20 cellular contexts compared by ENCODE assay signal in the genomic region with DNA sequence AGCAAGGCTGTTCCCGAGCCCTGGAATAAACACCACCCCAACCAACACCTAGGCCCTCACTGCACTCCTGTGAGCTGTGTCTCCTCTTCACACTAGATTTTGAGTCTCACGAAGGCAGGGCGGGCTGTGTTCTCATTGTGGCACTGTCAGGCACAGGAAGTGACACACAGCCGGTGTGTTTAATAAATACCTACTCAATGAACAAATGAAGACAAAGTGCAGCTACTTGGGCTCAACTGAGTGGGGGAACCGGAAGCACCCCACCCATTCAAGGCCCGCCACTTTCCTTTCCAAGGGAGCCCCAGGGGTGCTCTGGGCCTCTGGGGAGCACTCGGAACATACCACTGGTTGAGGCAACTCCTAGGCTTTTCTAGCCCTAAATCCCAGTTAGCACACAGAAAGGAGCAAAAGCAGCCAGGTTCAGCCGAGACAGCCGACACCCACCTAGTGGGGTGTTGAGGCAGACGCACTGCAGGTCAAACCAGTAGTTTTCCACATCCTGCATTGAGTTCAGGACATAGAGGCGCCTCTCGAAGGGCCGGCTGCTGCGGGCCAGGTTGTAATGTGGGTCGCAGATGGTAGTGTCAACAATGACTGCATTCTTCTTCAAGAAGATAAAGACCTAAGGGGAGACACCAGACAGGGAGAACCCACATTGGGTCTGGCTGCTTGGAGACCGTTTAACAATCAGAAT. TPM values are rescaled to one million over a fixed set of nuclear protein-coding genes. Genes with fewer than 3 reads are reported as not detected.
A peak's percentile ranks its signal among the peaks of the same experiment; 100 is the strongest.
DNase-seq lines count a peak whose midpoint lies in the region; ATAC-seq, FAIRE-seq and TF ChIP-seq lines count a peak whose summit lies in the region.
"Had no signal": no experiment of that assay in that cellular context is flagged by ENCODE, and none has a peak within 500 bp of the region (broad histone marks: within the 10 kb centered on the region; RNA-seq: fewer than 3 reads in every experiment).

No MANE protein-coding gene starts in this region.

- H3K9me3 Mint-ChIP-seq in stimulated activated effector memory CD8-positive, alpha-beta T cell treated with anti-CD3 and anti-CD28 coated beads, Interleukin-12 subunit alpha, Interleukin-12 subunit beta, amount 100 ng/mL, for 72 hours, result no peaks in the 10 kb centered on the region
- no peaks in the 10 kb centered on the region for H3K9me3 Mint-ChIP-seq in nephron progenitor cell

- peak in 1 of 3 donors; percentile 14 for TF ChIP-seq POLR2A in body of pancreas (IDR thresholded peaks at IDR 0.05)

- H3K27ac Mint-ChIP-seq in stimulated activated effector memory CD8-positive, alpha-beta T cell treated with anti-CD3 and anti-CD28 coated beads, Interleukin-12 subunit alpha, Interleukin-12 subunit beta, amount 100 ng/mL, for 72 hours, result peak overlapping the region; percentile 96
- H3K27ac Mint-ChIP-seq in nephron progenitor cell, result no peak overlapping the region

- 74 to 86% methylated on average over 14 to 16 of the region's 16 CpGs for WGBS in body of pancreas, 2 donors

- H3K27me3 ChIP-seq in body of pancreas, result no peaks in the 10 kb centered on the region
- H3K27me3 ChIP-seq: BE2C, foreskin keratinocyte, ovary had no signal

- no peak overlapping the region for H3K9ac ChIP-seq in kidney (ENCODE audit: low read length in 2 of 2)

- DNase-seq in NCI-H1436 (lab: John Stamatoyannopoulos, UW), result peak; percentile 68
- no peak for DNase-seq in body of pancreas
- peak; percentile 45 for DNase-seq in kidney
- DNase-seq in stimulated activated effector memory CD8-positive, alpha-beta T cell treated with anti-CD3 and anti-CD28 coated beads, Interleukin-12 subunit alpha, Interleukin-12 subunit beta, amount 100 ng/mL, for 72 hours (ENCODE audit: low spot score in 2 of 2), result no peak
- no peak for DNase-seq in DMS 273 (lab: John Stamatoyannopoulos, UW; ENCODE audit: unreplicated experiment)
- no peak for DNase-seq in nephron progenitor cell
- no peak for DNase-seq in retina
- DNase-seq: activated effector memory CD4-positive, alpha-beta T cell treated with anti-CD3 and anti-CD28 coated beads, Interleukin-2, amount 50 U/mL, for 16 hours; BE2C; foreskin keratinocyte; Karpas-422; NCI-H1092; ovary; stimulated activated CD4-positive, alpha-beta T cell treated with anti-CD3 and anti-CD28 coated beads, Interleukin-4, amount 100 ng/mL, for 24 hours; T-helper 9 cell had no signal

- no peak overlapping the region for H3K4me3 ChIP-seq in body of pancreas
- no peak overlapping the region for H3K4me3 ChIP-seq in kidney (ENCODE audit: low read length in 2 of 2)
- H3K4me3 ChIP-seq: ovary, SK-N-MC, skin epidermis, thoracic aorta had no signal

- no peaks in the 10 kb centered on the region for H3K27me3 Mint-ChIP-seq in nephron progenitor cell (ENCODE audit: low read depth, poor library complexity)

- intact Hi-C loops in body of pancreas (cut with DNase I) (no loop called here), kidney (cut with DNase I) (no loop called here)

- H3K4me3 Mint-ChIP-seq in stimulated activated effector memory CD8-positive, alpha-beta T cell treated with anti-CD3 and anti-CD28 coated beads, Interleukin-12 subunit alpha, Interleukin-12 subunit beta, amount 100 ng/mL, for 72 hours, result no peak overlapping the region
- H3K4me3 Mint-ChIP-seq in nephron progenitor cell, result no peak overlapping the region

- peak; percentile 24 for ATAC-seq in body of pancreas
- peak; percentile 64 for ATAC-seq in stimulated activated effector memory CD8-positive, alpha-beta T cell treated with anti-CD3 and anti-CD28 coated beads, Interleukin-12 subunit alpha, Interleukin-12 subunit beta, amount 100 ng/mL, for 72 hours
- ATAC-seq in GM18868 (IDR thresholded peaks at IDR 0.05; ENCODE audit: unreplicated experiment), result no peak
- ATAC-seq: foreskin keratinocyte, left lobe of liver had no signal

- peaks cover 7% of the 10 kb centered on the region for H3K4me1 Mint-ChIP-seq in stimulated activated effector memory CD8-positive, alpha-beta T cell treated with anti-CD3 and anti-CD28 coated beads, Interleukin-12 subunit alpha, Interleukin-12 subunit beta, amount 100 ng/mL, for 72 hours
- no peaks in the 10 kb centered on the region for H3K4me1 Mint-ChIP-seq in nephron progenitor cell

- H3K4me1 ChIP-seq in body of pancreas, result no peaks in the 10 kb centered on the region
- H3K4me1 ChIP-seq in kidney (ENCODE audit: control insufficient read depth in 1 of 2, insufficient read depth in 1 of 2, low read depth in 1 of 2, low read length in 2 of 2), result no peaks in the 10 kb centered on the region
- H3K4me1 ChIP-seq: BE2C, foreskin keratinocyte had no signal

- H3K36me3 Mint-ChIP-seq in stimulated activated effector memory CD8-positive, alpha-beta T cell treated with anti-CD3 and anti-CD28 coated beads, Interleukin-12 subunit alpha, Interleukin-12 subunit beta, amount 100 ng/mL, for 72 hours, result peaks cover 89% of the 10 kb centered on the region
- H3K36me3 Mint-ChIP-seq in nephron progenitor cell (ENCODE audit: low read depth), result peaks cover 68% of the 10 kb centered on the region

- H3K27ac ChIP-seq in body of pancreas (peak overlapping the region in 1 of 4 donors; percentile 10), kidney (ENCODE audit: low read depth in 2 of 2, low read length in 2 of 2) (peak overlapping the region; percentile 45 to 52)
- H3K27ac ChIP-seq: foreskin keratinocyte, ovary, SK-N-MC, thoracic aorta had no signal

- TF ChIP-seq CTCF in body of pancreas (IDR thresholded peaks at IDR 0.05), result no peak
- no peak for TF ChIP-seq CTCF in kidney (IDR thresholded peaks at IDR 0.05; ENCODE audit: borderline replicate concordance, extremely low read depth, insufficient read depth)
- no peak for TF ChIP-seq CTCF in nephron progenitor cell (IDR thresholded peaks at IDR 0.05)

- no peak for FAIRE-seq in kidney (lab: Jason Lieb, UNC)

- H3K36me3 ChIP-seq in body of pancreas (replicated peaks in 1 of 2; ENCODE audit: insufficient read depth in 1 of 2, low read depth in 2 of 2), result peaks cover 36 to 51% of the 10 kb centered on the region in 2 donors
- H3K36me3 ChIP-seq in kidney (ENCODE audit: control insufficient read depth in 1 of 2, insufficient read depth in 2 of 2, low read length in 2 of 2), result peaks cover 49 to 65% of the 10 kb centered on the region in 2 donors
- H3K36me3 ChIP-seq: ovary had no signal

- H3K9me3 ChIP-seq in body of pancreas (no peaks in the 10 kb centered on the region), kidney (ENCODE audit: control insufficient read depth in 1 of 2, low read length in 2 of 2) (no peaks in the 10 kb centered on the region)
- H3K9me3 ChIP-seq: BE2C, ovary, thoracic aorta had no signal

RNA-seq across cellular contexts. Expression of a gene that starts 57.7 kb away (rescaled TPM):
- 100 to 1,000 TPM in 1 of 2 donors, 10 to 100 TPM in 1; 38.7 to 161 TPM for total RNA-seq in body of pancreas
- total RNA-seq in kidney, result 59.0 TPM
- 81.7 TPM for polyA plus RNA-seq in kidney (ENCODE audit: insufficient read depth, low read depth, low replicate concordance)

RNA-seq across cellular contexts. Expression of a gene that starts 57.9 kb away (rescaled TPM):
- total RNA-seq in body of pancreas (10 to 100 TPM; 23.4 to 25.7 TPM), kidney (40.2 TPM)
- 4.0 TPM for polyA plus RNA-seq in kidney (ENCODE audit: insufficient read depth, low read depth, low replicate concordance)

Comparison
In these comparisons a context has a peak if more than half of its experiments do, and no peak if none do; other contexts are left out.
1. DNase-seq: peak in NCI-H1436 (single experiment) and kidney (single experiment); none in body of pancreas (0 of 4), stimulated activated effector memory CD8-positive, alpha-beta T cell treated with anti-CD3 and anti-CD28 coated beads, Interleukin-12 subunit alpha, Interleukin-12 subunit beta, amount 100 ng/mL, for 72 hours (0 of 2), DMS 273 (single experiment), nephron progenitor cell (single experiment) and retina (single experiment).